In the genomic region with DNA sequence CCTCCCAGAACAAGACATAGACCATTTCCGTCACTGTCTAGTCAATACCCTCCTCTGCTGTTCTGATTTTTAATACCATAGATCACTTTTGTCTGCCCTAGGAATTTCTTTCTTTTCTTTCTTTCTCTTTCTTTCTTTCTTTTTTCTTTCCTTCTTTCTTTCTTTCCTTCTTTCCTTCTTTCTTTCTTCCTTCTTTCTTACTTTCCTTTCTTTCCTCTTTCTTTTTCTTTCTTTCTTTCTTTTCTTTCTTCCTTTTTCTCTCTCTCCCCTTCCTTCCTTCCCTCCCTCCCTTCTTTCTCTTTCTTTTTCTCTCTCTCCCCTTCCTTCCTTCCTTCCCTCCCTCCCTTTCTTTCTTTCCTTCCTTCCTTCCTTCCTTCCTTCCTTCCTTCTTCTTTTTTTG, we compare ENCODE assay signal across 28 cellular contexts.
"Had no signal": no experiment of that assay in that cellular context is flagged by ENCODE, and none has a peak within 500 bp of the region (broad histone marks: within the 10 kb centered on the region; RNA-seq: fewer than 3 reads in every experiment).

No MANE protein-coding gene starts in this region.

- H3K27ac ChIP-seq: stomach, suprapubic skin, testis, thoracic aorta, thyroid gland, tibial artery, tibial nerve, transverse colon, upper lobe of left lung, upper lobe of right lung, uterus, vagina had no signal

- DNase-seq: stimulated activated CD4-positive, alpha-beta T cell treated with anti-CD3 and anti-CD28 coated beads, Interleukin-2, amount 100 ng/mL, for 48 hours; stimulated activated CD4-positive, alpha-beta T cell treated with anti-CD3 and anti-CD28 coated beads, Interleukin-4, amount 100 ng/mL, for 1 hour; stimulated activated CD4-positive, alpha-beta T cell treated with anti-CD3 and anti-CD28 coated beads, Interleukin-4, amount 100 ng/mL, for 24 hours; stimulated activated CD4-positive, alpha-beta T cell treated with anti-CD3 and anti-CD28 coated beads, Interleukin-4, amount 100 ng/mL, for 4 hours; stimulated activated CD8-positive, alpha-beta memory T cell treated with anti-CD3 and anti-CD28 coated beads, Interleukin-4, amount 100 ng/mL, for 48 hours; stimulated activated naive B cell treated with anti-CD40 and anti-IgM and Interleukin-4, amounts not matched to agents 10 μg/mL and 1 μg/mL and 100 μg/mL, for 72 hours; stimulated activated naive CD4-positive, alpha-beta T cell; stimulated activated naive CD4-positive, alpha-beta T cell treated with Interleukin-2 at 50 U/mL for 16 hours; stimulated activated naive CD8-positive, alpha-beta T cell treated with anti-CD3 and anti-CD28 coated beads, Interleukin-15, amount 100 ng/mL, for 72 hours; stomach; substantia nigra; testis; thyroid gland; tibial artery; transverse colon; trophoblast cell; upper lobe of left lung; upper lobe of right lung; uterus had no signal

- H3K36me3 Mint-ChIP-seq: stimulated activated effector memory CD8-positive, alpha-beta T cell treated with anti-CD3 and anti-CD28 coated beads, Interleukin-12 subunit alpha, Interleukin-12 subunit beta, amount 100 ng/mL, for 72 hours; stimulated activated naive B cell treated with anti-CD40 and anti-IgM and Interleukin-4, amounts not matched to agents 10 μg/mL and 1 μg/mL and 100 μg/mL, for 72 hours; type B pancreatic cell had no signal

- H3K4me1 Mint-ChIP-seq: stimulated activated naive B cell treated with anti-CD40 and anti-IgM and Interleukin-4, amounts not matched to agents 10 μg/mL and 1 μg/mL and 100 μg/mL, for 72 hours had no signal

- H3K27ac Mint-ChIP-seq: stimulated activated effector memory CD8-positive, alpha-beta T cell treated with anti-CD3 and anti-CD28 coated beads, Interleukin-12 subunit alpha, Interleukin-12 subunit beta, amount 100 ng/mL, for 72 hours; stimulated activated memory B cell treated with anti-CD40 and anti-IgM and Interleukin-4, amounts not matched to agents 10 μg/mL and 1 μg/mL and 100 μg/mL, for 72 hours; stimulated activated naive B cell treated with anti-CD40 and anti-IgM and Interleukin-4, amounts not matched to agents 10 μg/mL and 1 μg/mL and 100 μg/mL, for 72 hours; stimulated activated naive CD8-positive, alpha-beta T cell treated with anti-CD3 and anti-CD28 coated beads, Interleukin-15, amount 100 ng/mL, for 72 hours; stimulated activated naive CD8-positive, alpha-beta T cell treated with anti-CD3 and anti-CD28 coated beads, Interleukin-15, Interleukin-2, amounts not matched to agents 100 ng/mL and 50 ng/mL, for 24 hours; type B pancreatic cell had no signal

- H3K36me3 ChIP-seq: stomach, suprapubic skin, thoracic aorta, thyroid gland, tibial artery, tibial nerve, transverse colon, upper lobe of left lung, upper lobe of right lung, uterus, vagina had no signal

- FAIRE-seq: urothelium cell line had no signal

- H3K4me3 ChIP-seq: stomach, suprapubic skin, testis, thoracic aorta, thyroid gland, tibial artery, tibial nerve, transverse colon, upper lobe of left lung, upper lobe of right lung, uterus, vagina had no signal

- ATAC-seq: stimulated activated effector memory CD8-positive, alpha-beta T cell treated with anti-CD3 and anti-CD28 coated beads, Interleukin-12 subunit alpha, Interleukin-12 subunit beta, amount 100 ng/mL, for 72 hours; stimulated activated memory B cell treated with anti-CD40 and anti-IgM and Interleukin-4, amounts not matched to agents 10 μg/mL and 1 μg/mL and 100 μg/mL, for 72 hours; stimulated activated naive B cell treated with anti-CD40 and anti-IgM and Interleukin-4, amounts not matched to agents 10 μg/mL and 1 μg/mL and 100 μg/mL, for 72 hours; stimulated activated naive CD8-positive, alpha-beta T cell treated with anti-CD3 and anti-CD28 coated beads, Interleukin-15, amount 100 ng/mL, for 72 hours; upper lobe of right lung had no signal

- H3K4me1 ChIP-seq: stomach, suprapubic skin, testis, thyroid gland, tibial artery, tibial nerve, transverse colon, upper lobe of left lung, upper lobe of right lung, uterus, vagina had no signal

- H3K9me3 Mint-ChIP-seq: stimulated activated effector memory CD8-positive, alpha-beta T cell treated with anti-CD3 and anti-CD28 coated beads, Interleukin-12 subunit alpha, Interleukin-12 subunit beta, amount 100 ng/mL, for 72 hours; type B pancreatic cell had no signal

- H3K4me3 Mint-ChIP-seq: stimulated activated effector memory CD8-positive, alpha-beta T cell treated with anti-CD3 and anti-CD28 coated beads, Interleukin-12 subunit alpha, Interleukin-12 subunit beta, amount 100 ng/mL, for 72 hours; stimulated activated memory B cell treated with anti-CD40 and anti-IgM and Interleukin-4, amounts not matched to agents 10 μg/mL and 1 μg/mL and 100 μg/mL, for 72 hours; stimulated activated naive B cell treated with anti-CD40 and anti-IgM and Interleukin-4, amounts not matched to agents 10 μg/mL and 1 μg/mL and 100 μg/mL, for 72 hours; stimulated activated naive CD8-positive, alpha-beta T cell treated with anti-CD3 and anti-CD28 coated beads, Interleukin-15, amount 100 ng/mL, for 72 hours; stimulated activated naive CD8-positive, alpha-beta T cell treated with anti-CD3 and anti-CD28 coated beads, Interleukin-15, Interleukin-2, amounts not matched to agents 100 ng/mL and 50 ng/mL, for 24 hours; type B pancreatic cell had no signal

- H3K27me3 ChIP-seq: testis, thyroid gland, upper lobe of left lung, uterus, vagina had no signal

- H3K9me3 ChIP-seq: suprapubic skin, testis, thoracic aorta, thyroid gland, transverse colon, upper lobe of right lung, uterus, vagina had no signal
